Comparison of ENCODE assay signal across 8 cellular contexts in the genomic region with DNA sequence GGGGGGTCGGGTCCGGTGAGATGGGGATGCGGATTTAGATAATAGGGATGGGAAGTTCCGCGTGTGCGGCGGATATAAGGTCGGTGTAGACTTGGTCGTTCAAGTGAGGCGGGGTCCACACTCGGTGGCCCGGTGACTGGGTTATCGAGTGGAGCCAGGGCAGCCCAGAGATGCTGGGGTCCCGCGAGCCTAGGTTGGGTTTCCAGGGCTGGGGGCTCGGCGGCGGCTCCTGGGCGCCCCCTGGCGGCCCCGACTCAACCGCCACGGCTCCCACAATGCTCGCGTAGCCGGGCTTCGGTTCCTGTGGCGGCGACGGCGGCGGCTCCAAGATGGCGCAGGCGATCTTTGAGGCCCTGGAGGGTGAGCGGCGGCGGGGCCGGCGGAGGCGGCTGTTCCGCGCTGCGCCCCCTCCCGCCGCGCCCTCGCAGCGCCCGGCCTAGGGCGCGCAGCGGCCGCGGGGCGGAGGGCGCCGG. TPM values are rescaled to one million over a fixed set of nuclear protein-coding genes. Genes with fewer than 3 reads are reported as not detected.
DNase-seq lines count a peak whose midpoint lies in the region; ATAC-seq and TF ChIP-seq lines count a peak whose summit lies in the region.

TSS of gene ZNF341 (plus strand) at position 304 of the 473 bp plus-strand sequence. CDS start at position 330, 26 bp downstream.

- H3K27ac ChIP-seq in HEK293 (ENCODE audit: extremely low read depth, low read depth, low read length) (peak within 1 kb of the TSS; percentile 88), MM.1S (ENCODE audit: low read length) (peak within 1 kb of the TSS; percentile 83), SK-N-MC (peak within 1 kb of the TSS; percentile 92), urinary bladder (ENCODE audit: low read depth) (peak within 1 kb of the TSS; percentile 94)

- peak within 1 kb of the TSS; percentile 94 for H3K27ac Mint-ChIP-seq in activated naive CD4-positive, alpha-beta T cell treated with anti-CD3 and anti-CD28 coated beads, Interleukin-2, amount 10 ng/mL, durations not matched to agents 7 days and 5 days

- 2% methylated on average over 56 of the region's 57 CpGs for WGBS in urinary bladder

- H4K20me1 ChIP-seq in MM.1S (ENCODE audit: insufficient read depth, low read length): no peaks in the 10 kb centered on the region

- TF ChIP-seq CTCF in GM06990 (IDR thresholded peaks at IDR 0.05; ENCODE audit: insufficient read depth, low read length, poor library complexity, severe bottlenecking) (peak; percentile 86), HEK293 (tag by site-specific recombination; IDR thresholded peaks at IDR 0.05) (peak; percentile 95), MM.1S (IDR thresholded peaks at IDR 0.05; ENCODE audit: low read length) (peak; percentile 77)

- peaks cover 18% of the 10 kb centered on the region for H3F3A ChIP-seq in MM.1S (ENCODE audit: insufficient read depth, low read length)

- no peaks in the 10 kb centered on the region for H3K27me3 ChIP-seq in GM06990 (replicated peaks; ENCODE audit: control insufficient read depth, insufficient read depth, low read length)
- no peaks in the 10 kb centered on the region for H3K27me3 ChIP-seq in MM.1S (replicated peaks; ENCODE audit: insufficient read depth, low read length)

- ATAC-seq in left cardiac atrium: peak; percentile 86 to 90

- CTCF ChIA-PET in HEK293 (lab: Yijun Ruan, JAX): interaction anchor here (0.5 to 1.2 kb wide), 5 partner anchors 22 to 276 kb away, joined by 3 read pairs; partner anchors contain the start of gene ACTL10
- CTCF ChIA-PET in activated naive CD4-positive, alpha-beta T cell treated with anti-CD3 and anti-CD28 coated beads, Interleukin-2, amount 10 ng/mL, durations not matched to agents 7 days and 5 days (lab: Charles Lee): interaction anchor here (1.2 to 1.3 kb wide), 2 partner anchors 51 to 52 kb away, joined by 3 to 7 read pairs; no protein-coding TSS in a partner anchor

- H3K4me3 Mint-ChIP-seq in activated naive CD4-positive, alpha-beta T cell treated with anti-CD3 and anti-CD28 coated beads, Interleukin-2, amount 10 ng/mL, durations not matched to agents 7 days and 5 days: peak within 1 kb of the TSS; percentile 88

- H3K36me3 ChIP-seq in GM06990 (ENCODE audit: control insufficient read depth, insufficient read depth, low read length) (no peaks in the 10 kb centered on the region), HEK293 (ENCODE audit: control insufficient read depth in 2 of 2, insufficient read depth in 1 of 2, low read length in 2 of 2) (no peaks in the 10 kb centered on the region), MM.1S (replicated peaks; ENCODE audit: insufficient read depth, low read length) (peaks cover 2% of the 10 kb centered on the region), SK-N-MC (ENCODE audit: insufficient read depth, low read length) (no peaks in the 10 kb centered on the region), urinary bladder (ENCODE audit: insufficient read depth) (no peaks in the 10 kb centered on the region)

- H3K9ac ChIP-seq in MM.1S (ENCODE audit: low read length) (peak within 1 kb of the TSS; percentile 69), SK-N-MC (ENCODE audit: insufficient read length) (peak within 1 kb of the TSS; percentile 75)

- POLR2A ChIA-PET in HEK293 (lab: Yijun Ruan, JAX): interaction anchor here (0.5 to 1.9 kb wide), 10 partner anchors 12 to 381 kb away, joined by 3 to 9 read pairs (median 4); partner anchors contain the start of genes CBFA2T2, EIF2S2, PXMP4 and RALY

- H3K4me2 ChIP-seq in MM.1S (ENCODE audit: low read depth, low read length): peak within 1 kb of the TSS; percentile 85

- DNase-seq in GM06990 (ENCODE audit: extremely low read depth, insufficient read length) (peak; percentile 93), MM.1S (peak; percentile 92), SK-N-MC (ENCODE audit: low read depth, low spot score) (no peak), left cardiac atrium (peak; percentile 91), putamen (ENCODE audit: low spot score) (peak; percentile 92)
- DNase-seq in activated naive CD4-positive, alpha-beta T cell treated with anti-CD3 and anti-CD28 coated beads, Interleukin-2, amount 10 ng/mL, durations not matched to agents 7 days and 5 days: peak; percentile 93

- H3K4me1 Mint-ChIP-seq in activated naive CD4-positive, alpha-beta T cell treated with anti-CD3 and anti-CD28 coated beads, Interleukin-2, amount 10 ng/mL, durations not matched to agents 7 days and 5 days: peaks cover 33% of the 10 kb centered on the region

- no peaks in the 10 kb centered on the region for H3K9me2 ChIP-seq in MM.1S (replicated peaks; ENCODE audit: insufficient read depth, low read length)

- H3K9me3 ChIP-seq in HEK293 (ENCODE audit: control insufficient read depth, insufficient read depth, low read depth, low read length) (no peaks in the 10 kb centered on the region), MM.1S (replicated peaks; ENCODE audit: insufficient read depth, low read length) (0 out of 2 replicates have a peak, but pooled peaks cover 1% of the 10 kb centered on the region), SK-N-MC (ENCODE audit: low read depth, low read length) (peaks cover 3% of the 10 kb centered on the region; the same call in 1 of the 2 replicates)

- H3K4me3 ChIP-seq in GM06990 (replicated peaks; ENCODE audit: low read depth, low read length): peak within 1 kb of the TSS; percentile 72
- peak within 1 kb of the TSS; percentile 37 for H3K4me3 ChIP-seq in HEK293 (ENCODE audit: low read depth, low read length)
- peak within 1 kb of the TSS; percentile 67 for H3K4me3 ChIP-seq in MM.1S (ENCODE audit: low read length)
- H3K4me3 ChIP-seq in SK-N-MC: peak within 1 kb of the TSS; percentile 78
- peak within 1 kb of the TSS; percentile 56 for H3K4me3 ChIP-seq in urinary bladder (ENCODE audit: low read depth, low read length)

- no peaks in the 10 kb centered on the region; the same call in 1 of the 2 replicates for H3K79me2 ChIP-seq in MM.1S (ENCODE audit: low read length)

- intact Hi-C loops in left cardiac atrium (cut with DNase I): loop anchor here in 1 of 2 donors (5.0 kb wide), 1 partner anchor 44 kb away; the partner anchor contains the start of gene E2F1

- H3K4me1 ChIP-seq in HEK293 (ENCODE audit: control insufficient read depth, insufficient read depth, low read length) (no peaks in the 10 kb centered on the region), MM.1S (ENCODE audit: low read length) (peaks cover 4% of the 10 kb centered on the region; the same call in 1 of the 2 replicates), urinary bladder (ENCODE audit: insufficient read depth) (no peaks in the 10 kb centered on the region)

- peaks cover 7% of the 10 kb centered on the region for H3K27me3 Mint-ChIP-seq in activated naive CD4-positive, alpha-beta T cell treated with anti-CD3 and anti-CD28 coated beads, Interleukin-2, amount 10 ng/mL, durations not matched to agents 7 days and 5 days

- H2AFZ ChIP-seq in MM.1S (ENCODE audit: low read length): peak within 1 kb of the TSS; percentile 86

- H3K36me3 Mint-ChIP-seq in activated naive CD4-positive, alpha-beta T cell treated with anti-CD3 and anti-CD28 coated beads, Interleukin-2, amount 10 ng/mL, durations not matched to agents 7 days and 5 days: peaks cover 17% of the 10 kb centered on the region

- H3K9me3 Mint-ChIP-seq in activated naive CD4-positive, alpha-beta T cell treated with anti-CD3 and anti-CD28 coated beads, Interleukin-2, amount 10 ng/mL, durations not matched to agents 7 days and 5 days: peaks cover 14% of the 10 kb centered on the region

TF ChIP-seq in HEK293, 187 proteins besides CTCF, POLR2A, EP300 and RAD21 (continues in another document):
- TF ChIP-seq ZNF580 (tag by site-specific recombination; IDR thresholded peaks at IDR 0.05) (no peak), ZFHX2 (tag by site-specific recombination; conservative IDR thresholded peaks at IDR 0.05) (no peak), ZNF837 (tag by site-specific recombination; IDR thresholded peaks at IDR 0.05) (no peak), HIC1 (tag by site-specific recombination; IDR thresholded peaks at IDR 0.05) (no peak)

RNA-seq across cellular contexts. Expression of gene ZNF341, which starts in this region (rescaled TPM):
- 1 to 10 TPM; 1.1 to 2.0 TPM for total RNA-seq in left cardiac atrium
- 1.4 TPM for total RNA-seq in urinary bladder
- polyA plus RNA-seq in urinary bladder: 3.1 TPM
